Comparison of ENCODE assay signal across 13 cellular contexts in the genomic region with DNA sequence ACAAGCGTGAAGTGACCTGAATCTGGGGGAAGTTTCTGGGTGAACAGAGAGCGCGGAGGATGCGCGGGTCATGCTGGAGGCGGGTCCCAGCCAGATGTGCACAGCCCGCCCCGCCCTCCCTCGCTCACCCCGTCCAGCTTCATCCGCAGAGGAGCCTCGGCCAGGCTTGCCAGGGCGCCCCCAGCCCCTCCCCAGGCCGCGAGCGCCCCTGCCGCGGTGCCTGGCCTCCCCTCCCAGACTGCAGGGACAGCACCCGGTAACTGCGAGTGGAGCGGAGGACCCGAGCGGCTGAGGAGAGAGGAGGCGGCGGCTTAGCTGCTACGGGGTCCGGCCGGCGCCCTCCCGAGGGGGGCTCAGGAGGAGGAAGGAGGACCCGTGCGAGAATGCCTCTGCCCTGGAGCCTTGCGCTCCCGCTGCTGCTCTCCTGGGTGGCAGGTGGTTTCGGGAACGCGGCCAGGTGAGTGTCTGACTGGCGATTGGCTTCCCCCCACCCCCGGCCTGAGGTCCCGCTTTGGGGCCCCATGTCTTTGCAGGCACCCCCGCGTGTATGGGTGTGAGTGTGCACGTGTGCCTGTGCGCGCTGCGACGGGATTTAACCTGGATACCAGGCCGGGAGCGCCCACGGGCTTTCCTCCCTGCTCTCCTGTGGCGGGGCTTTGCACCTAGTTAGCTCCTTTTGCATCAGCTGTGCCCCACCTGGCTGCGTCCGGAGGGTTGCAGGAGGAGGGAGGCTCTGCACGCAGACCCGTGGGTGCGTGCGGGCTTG. TPM values are rescaled to one million over a fixed set of nuclear protein-coding genes. Genes with fewer than 3 reads are reported as not detected.
DNase-seq lines count a peak whose midpoint lies in the region; ATAC-seq and TF ChIP-seq lines count a peak whose summit lies in the region.
"Had no signal": no experiment of that assay in that cellular context is flagged by ENCODE, and none has a peak within 500 bp of the region (broad histone marks: within the 10 kb centered on the region; RNA-seq: fewer than 3 reads in every experiment).

A gene with protein sequence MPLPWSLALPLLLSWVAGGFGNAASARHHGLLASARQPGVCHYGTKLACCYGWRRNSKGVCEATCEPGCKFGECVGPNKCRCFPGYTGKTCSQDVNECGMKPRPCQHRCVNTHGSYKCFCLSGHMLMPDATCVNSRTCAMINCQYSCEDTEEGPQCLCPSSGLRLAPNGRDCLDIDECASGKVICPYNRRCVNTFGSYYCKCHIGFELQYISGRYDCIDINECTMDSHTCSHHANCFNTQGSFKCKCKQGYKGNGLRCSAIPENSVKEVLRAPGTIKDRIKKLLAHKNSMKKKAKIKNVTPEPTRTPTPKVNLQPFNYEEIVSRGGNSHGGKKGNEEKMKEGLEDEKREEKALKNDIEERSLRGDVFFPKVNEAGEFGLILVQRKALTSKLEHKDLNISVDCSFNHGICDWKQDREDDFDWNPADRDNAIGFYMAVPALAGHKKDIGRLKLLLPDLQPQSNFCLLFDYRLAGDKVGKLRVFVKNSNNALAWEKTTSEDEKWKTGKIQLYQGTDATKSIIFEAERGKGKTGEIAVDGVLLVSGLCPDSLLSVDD (plus strand): TSS at position 123 of the 766 bp plus-strand sequence. CDS start 261 bp downstream, at position 384.

- peaks cover 15% of the 10 kb centered on the region for H3K4me1 Mint-ChIP-seq in activated T-cell treated with anti-CD3 and anti-CD28 coated beads, Interleukin-2, amount 50 U/mL, for 24 hours (ENCODE audit: low read depth)
- H3K4me1 Mint-ChIP-seq in WTC11: peaks cover 4% of the 10 kb centered on the region; the same call in 1 of the 2 replicates

- TF ChIP-seq POLR2A in stomach (IDR thresholded peaks at IDR 0.05): no peak

- H3K9me3 ChIP-seq in iPS-18c (ENCODE audit: control insufficient read depth, insufficient read depth, low read length) (no peaks in the 10 kb centered on the region), stomach (no peaks in the 10 kb centered on the region)
- H3K9me3 ChIP-seq: neutrophil, SJSA1 had no signal

- no peak for TF ChIP-seq CTCF in WTC11 (IDR thresholded peaks at IDR 0.05)
- TF ChIP-seq CTCF in stomach (IDR thresholded peaks at IDR 0.05): no peak

- TF ChIP-seq EP300 in stomach (IDR thresholded peaks at IDR 0.05): no peak

- peak; percentile 71 for ATAC-seq in WTC11
- ATAC-seq in HG03439 (IDR thresholded peaks at IDR 0.05; ENCODE audit: unreplicated experiment): no peak

- CTCF ChIA-PET in WTC11 (lab: Charles Lee): interaction anchor here (1.5 to 1.6 kb wide), 2 partner anchors 29 to 76 kb away, joined by 3 to 5 read pairs; no protein-coding TSS in a partner anchor

- H3K4me1 ChIP-seq in stomach: peaks cover 0 to 10% (median 9%) of the 10 kb centered on the region in 4 donors
- H3K4me1 ChIP-seq: SJSA1 had no signal

- no peaks in the 10 kb centered on the region for H3K36me3 Mint-ChIP-seq in activated T-cell treated with anti-CD3 and anti-CD28 coated beads, Interleukin-2, amount 50 U/mL, for 24 hours (ENCODE audit: low read depth)
- no peaks in the 10 kb centered on the region for H3K36me3 Mint-ChIP-seq in WTC11
- H3K36me3 Mint-ChIP-seq: CD14-positive monocyte had no signal

- H3K4me3 Mint-ChIP-seq in activated T-cell treated with anti-CD3 and anti-CD28 coated beads, Interleukin-2, amount 50 U/mL, for 24 hours: peak within 1 kb of the TSS; percentile 13
- H3K4me3 Mint-ChIP-seq in WTC11: peak within 1 kb of the TSS; percentile 69

- H3K27me3 Mint-ChIP-seq in activated T-cell treated with anti-CD3 and anti-CD28 coated beads, Interleukin-2, amount 50 U/mL, for 24 hours: peaks cover 87% of the 10 kb centered on the region
- peaks cover 32% of the 10 kb centered on the region for H3K27me3 Mint-ChIP-seq in WTC11 (ENCODE audit: low read depth)

- H3K4me3 ChIP-seq in iPS-18c (ENCODE audit: insufficient read depth, low read depth, low read length): peak within 1 kb of the TSS; percentile 60
- H3K4me3 ChIP-seq in stomach: peak within 1 kb of the TSS; percentile 18 to 37 (median 23)
- H3K4me3 ChIP-seq: SJSA1 had no signal

- WGBS in stomach, 5 donors: 0 to 21% (median 7%) methylated on average over 14 to 55 of the region's 57 CpGs

- no peaks in the 10 kb centered on the region for H3K9me3 Mint-ChIP-seq in activated T-cell treated with anti-CD3 and anti-CD28 coated beads, Interleukin-2, amount 50 U/mL, for 24 hours
- no peaks in the 10 kb centered on the region for H3K9me3 Mint-ChIP-seq in WTC11

- intact Hi-C loops in stomach (cut with DNase I; ENCODE audit: low total_unique reads): no loop called here

- H3K27ac ChIP-seq in stomach: no peak within 1 kb of the TSS
- H3K27ac ChIP-seq: neutrophil, SJSA1 had no signal

- H3K27me3 ChIP-seq in stomach: peaks cover 6 to 30% (median 27%) of the 10 kb centered on the region in 3 donors

- DNase-seq in activated T-cell treated with anti-CD3 and anti-CD28 coated beads, Interleukin-2, amount 50 U/mL, for 24 hours: peak; percentile 31
- DNase-seq in activated T-cell treated with anti-CD3 and anti-CD28 coated beads for 4 hours (no peak), WTC11 (ENCODE audit: low spot score) (peak; percentile 21), stomach (no peak), HT-29 (ENCODE audit: low spot score) (no peak), retina (no peak)
- DNase-seq: activated effector memory CD4-positive, alpha-beta T cell treated with Interleukin-2 at 50 U/mL for 16 hours had no signal

- no peak within 1 kb of the TSS for H3K27ac Mint-ChIP-seq in activated T-cell treated with anti-CD3 and anti-CD28 coated beads, Interleukin-2, amount 50 U/mL, for 24 hours
- no peak within 1 kb of the TSS for H3K27ac Mint-ChIP-seq in WTC11
- H3K27ac Mint-ChIP-seq: CD14-positive monocyte had no signal

- POLR2A ChIA-PET in WTC11 (lab: Charles Lee): no interaction called here

- no peaks in the 10 kb centered on the region for H3K36me3 ChIP-seq in stomach
- H3K36me3 ChIP-seq: neutrophil, SJSA1 had no signal

TF ChIP-seq in WTC11, 78 proteins besides CTCF, POLR2A, EP300 and RAD21:
- TF ChIP-seq, protein P1, sequence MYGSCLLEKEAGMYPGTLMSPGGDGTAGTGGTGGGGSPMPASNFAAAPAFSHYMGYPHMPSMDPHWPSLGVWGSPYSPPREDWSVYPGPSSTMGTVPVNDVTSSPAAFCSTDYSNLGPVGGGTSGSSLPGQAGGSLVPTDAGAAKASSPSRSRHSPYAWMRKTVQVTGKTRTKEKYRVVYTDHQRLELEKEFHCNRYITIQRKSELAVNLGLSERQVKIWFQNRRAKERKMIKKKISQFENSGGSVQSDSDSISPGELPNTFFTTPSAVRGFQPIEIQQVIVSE (CRISPR knock-in tag; IDR thresholded peaks at IDR 0.05; ENCODE audit: borderline replicate concordance): no peak
- TF ChIP-seq, protein P2, sequence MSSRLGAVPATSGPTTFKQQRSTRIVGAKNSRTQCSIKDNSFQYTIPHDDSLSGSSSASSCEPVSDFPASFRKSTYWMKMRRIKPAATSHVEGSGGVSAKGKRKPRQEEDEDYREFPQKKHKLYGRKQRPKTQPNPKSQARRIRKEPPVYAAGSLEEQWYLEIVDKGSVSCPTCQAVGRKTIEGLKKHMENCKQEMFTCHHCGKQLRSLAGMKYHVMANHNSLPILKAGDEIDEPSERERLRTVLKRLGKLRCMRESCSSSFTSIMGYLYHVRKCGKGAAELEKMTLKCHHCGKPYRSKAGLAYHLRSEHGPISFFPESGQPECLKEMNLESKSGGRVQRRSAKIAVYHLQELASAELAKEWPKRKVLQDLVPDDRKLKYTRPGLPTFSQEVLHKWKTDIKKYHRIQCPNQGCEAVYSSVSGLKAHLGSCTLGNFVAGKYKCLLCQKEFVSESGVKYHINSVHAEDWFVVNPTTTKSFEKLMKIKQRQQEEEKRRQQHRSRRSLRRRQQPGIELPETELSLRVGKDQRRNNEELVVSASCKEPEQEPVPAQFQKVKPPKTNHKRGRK (CRISPR knock-in tag; IDR thresholded peaks at IDR 0.05; ENCODE audit: borderline replicate concordance): no peak
- TF ChIP-seq, protein P3, sequence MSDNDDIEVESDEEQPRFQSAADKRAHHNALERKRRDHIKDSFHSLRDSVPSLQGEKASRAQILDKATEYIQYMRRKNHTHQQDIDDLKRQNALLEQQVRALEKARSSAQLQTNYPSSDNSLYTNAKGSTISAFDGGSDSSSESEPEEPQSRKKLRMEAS (CRISPR knock-in tag; IDR thresholded peaks at IDR 0.05): peak; percentile 25; the same call in 1 of the 2 replicates
- TF ChIP-seq FOXP1 (CRISPR knock-in tag; IDR thresholded peaks at IDR 0.05; ENCODE audit: borderline replicate concordance): 0 out of 2 replicates have a peak, but pooled peaks have one; percentile 13

RNA-seq across cellular contexts. Expression of the gene that starts here (rescaled TPM):
- total RNA-seq in WTC11 (2021) (0.89 to 0.96 TPM (median 0.89 TPM) in 3 replicates), stomach (1 to 10 TPM in 1 of 5 donors, not detected in 4; 6.4 TPM)
- 1 to 10 TPM in 2 of 3 donors, under 1 TPM in 1; 0.92 to 2.7 (median 2.4) TPM for polyA plus RNA-seq in stomach
- not detected in 2 replicates for total RNA-seq in HT-29 (2014; rRNA removed; shearing (Covaris generic))
- total RNA-seq: M059J, SJSA1 had no signal
- polyA plus RNA-seq: CD14-positive monocyte had no signal

Comparison
In these comparisons a context has a peak if more than half of its experiments do, and no peak if none do; other contexts are left out.
1. Peak in DNase-seq and ATAC-seq in WTC11; RNA of the gene not detected or under 1 TPM.